Comparison of ENCODE assay signal across 1 cellular context in genomic region chr15:67915374-67916050, GRCh38.
TF ChIP-seq lines count a peak whose summit lies in the region.

No MANE protein-coding gene starts in this region.

TF ChIP-seq in GM23338, 12 proteins besides CTCF, POLR2A, EP300 and RAD21 (continued from another document):
- TF ChIP-seq REST (IDR thresholded peaks at IDR 0.05; ENCODE audit: unreplicated experiment) (no peak), ZNF331 (CRISPR knock-in tag; IDR thresholded peaks at IDR 0.05; ENCODE audit: low read depth) (no peak), ETS1 (IDR thresholded peaks at IDR 0.05) (no peak)
